In the genomic region with DNA sequence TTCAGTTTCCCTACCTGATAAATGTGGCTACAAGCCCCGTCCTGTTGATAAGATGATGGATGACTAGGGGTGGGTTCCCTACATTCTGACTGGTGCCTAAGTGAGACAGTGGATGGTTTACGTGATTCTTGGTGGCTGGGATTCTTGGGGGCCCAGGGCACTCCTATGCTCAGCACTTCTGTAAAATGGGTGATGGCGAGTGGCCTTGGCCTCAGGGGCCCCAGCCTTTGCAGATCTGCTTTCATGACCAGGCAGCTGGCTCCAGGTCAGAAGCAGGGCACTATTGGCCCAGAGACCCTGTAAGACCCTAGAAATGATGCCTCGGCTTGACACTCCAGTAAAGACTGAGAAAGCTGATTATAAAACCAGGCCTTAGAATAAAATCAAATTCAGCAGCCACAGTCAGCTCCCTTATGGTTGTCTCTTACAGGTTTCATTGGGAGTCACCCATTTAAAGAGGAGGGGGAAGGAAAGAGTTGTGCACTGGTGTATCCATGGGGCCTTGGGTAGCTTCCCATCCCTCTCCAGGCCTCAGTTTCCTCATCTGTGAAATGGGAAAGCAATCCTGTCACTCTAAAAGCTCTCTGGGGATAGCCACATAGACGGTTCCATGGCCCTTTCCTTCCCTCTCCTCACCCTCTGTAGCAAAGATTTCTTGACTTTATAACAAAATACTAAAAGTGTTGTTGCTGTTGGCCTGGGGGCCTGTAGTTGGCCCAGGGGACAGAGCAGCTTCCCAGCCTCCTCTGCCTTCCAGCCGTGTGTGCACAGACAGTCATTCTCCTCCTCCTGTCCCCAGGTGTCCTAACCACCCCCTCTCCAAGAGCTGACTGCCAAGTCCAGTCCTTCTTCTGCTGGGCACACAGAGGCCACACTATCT, we compare ENCODE assay signal across 1 cellular context.
TF ChIP-seq lines count a peak whose summit lies in the region.

No MANE protein-coding gene starts in this region.

TF ChIP-seq in GM23338, 12 proteins besides CTCF, POLR2A, EP300 and RAD21 (continued from another document):
- TF ChIP-seq, protein P1, sequence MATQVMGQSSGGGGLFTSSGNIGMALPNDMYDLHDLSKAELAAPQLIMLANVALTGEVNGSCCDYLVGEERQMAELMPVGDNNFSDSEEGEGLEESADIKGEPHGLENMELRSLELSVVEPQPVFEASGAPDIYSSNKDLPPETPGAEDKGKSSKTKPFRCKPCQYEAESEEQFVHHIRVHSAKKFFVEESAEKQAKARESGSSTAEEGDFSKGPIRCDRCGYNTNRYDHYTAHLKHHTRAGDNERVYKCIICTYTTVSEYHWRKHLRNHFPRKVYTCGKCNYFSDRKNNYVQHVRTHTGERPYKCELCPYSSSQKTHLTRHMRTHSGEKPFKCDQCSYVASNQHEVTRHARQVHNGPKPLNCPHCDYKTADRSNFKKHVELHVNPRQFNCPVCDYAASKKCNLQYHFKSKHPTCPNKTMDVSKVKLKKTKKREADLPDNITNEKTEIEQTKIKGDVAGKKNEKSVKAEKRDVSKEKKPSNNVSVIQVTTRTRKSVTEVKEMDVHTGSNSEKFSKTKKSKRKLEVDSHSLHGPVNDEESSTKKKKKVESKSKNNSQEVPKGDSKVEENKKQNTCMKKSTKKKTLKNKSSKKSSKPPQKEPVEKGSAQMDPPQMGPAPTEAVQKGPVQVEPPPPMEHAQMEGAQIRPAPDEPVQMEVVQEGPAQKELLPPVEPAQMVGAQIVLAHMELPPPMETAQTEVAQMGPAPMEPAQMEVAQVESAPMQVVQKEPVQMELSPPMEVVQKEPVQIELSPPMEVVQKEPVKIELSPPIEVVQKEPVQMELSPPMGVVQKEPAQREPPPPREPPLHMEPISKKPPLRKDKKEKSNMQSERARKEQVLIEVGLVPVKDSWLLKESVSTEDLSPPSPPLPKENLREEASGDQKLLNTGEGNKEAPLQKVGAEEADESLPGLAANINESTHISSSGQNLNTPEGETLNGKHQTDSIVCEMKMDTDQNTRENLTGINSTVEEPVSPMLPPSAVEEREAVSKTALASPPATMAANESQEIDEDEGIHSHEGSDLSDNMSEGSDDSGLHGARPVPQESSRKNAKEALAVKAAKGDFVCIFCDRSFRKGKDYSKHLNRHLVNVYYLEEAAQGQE (IDR thresholded peaks at IDR 0.05; ENCODE audit: unreplicated experiment), result no peak
- TF ChIP-seq NANOG (IDR thresholded peaks at IDR 0.05; ENCODE audit: borderline replicate concordance), result no peak
- TF ChIP-seq, protein P2, sequence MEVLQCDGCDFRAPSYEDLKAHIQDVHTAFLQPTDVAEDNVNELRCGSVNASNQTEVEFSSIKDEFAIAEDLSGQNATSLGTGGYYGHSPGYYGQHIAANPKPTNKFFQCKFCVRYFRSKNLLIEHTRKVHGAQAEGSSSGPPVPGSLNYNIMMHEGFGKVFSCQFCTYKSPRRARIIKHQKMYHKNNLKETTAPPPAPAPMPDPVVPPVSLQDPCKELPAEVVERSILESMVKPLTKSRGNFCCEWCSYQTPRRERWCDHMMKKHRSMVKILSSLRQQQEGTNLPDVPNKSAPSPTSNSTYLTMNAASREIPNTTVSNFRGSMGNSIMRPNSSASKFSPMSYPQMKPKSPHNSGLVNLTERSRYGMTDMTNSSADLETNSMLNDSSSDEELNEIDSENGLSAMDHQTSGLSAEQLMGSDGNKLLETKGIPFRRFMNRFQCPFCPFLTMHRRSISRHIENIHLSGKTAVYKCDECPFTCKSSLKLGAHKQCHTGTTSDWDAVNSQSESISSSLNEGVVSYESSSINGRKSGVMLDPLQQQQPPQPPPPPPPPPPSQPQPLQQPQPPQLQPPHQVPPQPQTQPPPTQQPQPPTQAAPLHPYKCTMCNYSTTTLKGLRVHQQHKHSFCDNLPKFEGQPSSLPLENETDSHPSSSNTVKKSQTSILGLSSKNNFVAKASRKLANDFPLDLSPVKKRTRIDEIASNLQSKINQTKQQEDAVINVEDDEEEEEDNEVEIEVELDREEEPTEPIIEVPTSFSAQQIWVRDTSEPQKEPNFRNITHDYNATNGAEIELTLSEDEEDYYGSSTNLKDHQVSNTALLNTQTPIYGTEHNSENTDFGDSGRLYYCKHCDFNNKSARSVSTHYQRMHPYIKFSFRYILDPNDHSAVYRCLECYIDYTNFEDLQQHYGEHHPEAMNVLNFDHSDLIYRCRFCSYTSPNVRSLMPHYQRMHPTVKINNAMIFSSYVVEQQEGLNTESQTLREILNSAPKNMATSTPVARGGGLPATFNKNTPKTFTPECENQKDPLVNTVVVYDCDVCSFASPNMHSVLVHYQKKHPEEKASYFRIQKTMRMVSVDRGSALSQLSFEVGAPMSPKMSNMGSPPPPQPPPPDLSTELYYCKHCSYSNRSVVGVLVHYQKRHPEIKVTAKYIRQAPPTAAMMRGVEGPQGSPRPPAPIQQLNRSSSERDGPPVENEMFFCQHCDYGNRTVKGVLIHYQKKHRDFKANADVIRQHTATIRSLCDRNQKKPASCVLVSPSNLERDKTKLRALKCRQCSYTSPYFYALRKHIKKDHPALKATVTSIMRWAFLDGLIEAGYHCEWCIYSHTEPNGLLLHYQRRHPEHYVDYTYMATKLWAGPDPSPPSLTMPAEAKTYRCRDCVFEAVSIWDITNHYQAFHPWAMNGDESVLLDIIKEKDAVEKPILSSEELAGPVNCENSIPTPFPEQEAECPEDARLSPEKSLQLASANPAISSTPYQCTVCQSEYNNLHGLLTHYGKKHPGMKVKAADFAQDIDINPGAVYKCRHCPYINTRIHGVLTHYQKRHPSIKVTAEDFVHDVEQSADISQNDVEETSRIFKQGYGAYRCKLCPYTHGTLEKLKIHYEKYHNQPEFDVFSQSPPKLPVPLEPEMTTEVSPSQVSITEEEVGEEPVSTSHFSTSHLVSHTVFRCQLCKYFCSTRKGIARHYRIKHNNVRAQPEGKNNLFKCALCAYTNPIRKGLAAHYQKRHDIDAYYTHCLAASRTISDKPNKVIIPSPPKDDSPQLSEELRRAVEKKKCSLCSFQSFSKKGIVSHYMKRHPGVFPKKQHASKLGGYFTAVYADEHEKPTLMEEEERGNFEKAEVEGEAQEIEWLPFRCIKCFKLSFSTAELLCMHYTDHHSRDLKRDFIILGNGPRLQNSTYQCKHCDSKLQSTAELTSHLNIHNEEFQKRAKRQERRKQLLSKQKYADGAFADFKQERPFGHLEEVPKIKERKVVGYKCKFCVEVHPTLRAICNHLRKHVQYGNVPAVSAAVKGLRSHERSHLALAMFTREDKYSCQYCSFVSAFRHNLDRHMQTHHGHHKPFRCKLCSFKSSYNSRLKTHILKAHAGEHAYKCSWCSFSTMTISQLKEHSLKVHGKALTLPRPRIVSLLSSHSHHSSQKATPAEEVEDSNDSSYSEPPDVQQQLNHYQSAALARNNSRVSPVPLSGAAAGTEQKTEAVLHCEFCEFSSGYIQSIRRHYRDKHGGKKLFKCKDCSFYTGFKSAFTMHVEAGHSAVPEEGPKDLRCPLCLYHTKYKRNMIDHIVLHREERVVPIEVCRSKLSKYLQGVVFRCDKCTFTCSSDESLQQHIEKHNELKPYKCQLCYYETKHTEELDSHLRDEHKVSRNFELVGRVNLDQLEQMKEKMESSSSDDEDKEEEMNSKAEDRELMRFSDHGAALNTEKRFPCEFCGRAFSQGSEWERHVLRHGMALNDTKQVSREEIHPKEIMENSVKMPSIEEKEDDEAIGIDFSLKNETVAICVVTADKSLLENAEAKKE (CRISPR knock-in tag; IDR thresholded peaks at IDR 0.05), result no peak
- TF ChIP-seq EZH2 (IDR thresholded peaks at IDR 0.05; ENCODE audit: low read depth, unreplicated experiment), result no peak
- no peak for TF ChIP-seq EZH2phosphoT487 (IDR thresholded peaks at IDR 0.05; ENCODE audit: unreplicated experiment)
- TF ChIP-seq ZNF114 (CRISPR knock-in tag; IDR thresholded peaks at IDR 0.05), result no peak
- TF ChIP-seq, protein P3, sequence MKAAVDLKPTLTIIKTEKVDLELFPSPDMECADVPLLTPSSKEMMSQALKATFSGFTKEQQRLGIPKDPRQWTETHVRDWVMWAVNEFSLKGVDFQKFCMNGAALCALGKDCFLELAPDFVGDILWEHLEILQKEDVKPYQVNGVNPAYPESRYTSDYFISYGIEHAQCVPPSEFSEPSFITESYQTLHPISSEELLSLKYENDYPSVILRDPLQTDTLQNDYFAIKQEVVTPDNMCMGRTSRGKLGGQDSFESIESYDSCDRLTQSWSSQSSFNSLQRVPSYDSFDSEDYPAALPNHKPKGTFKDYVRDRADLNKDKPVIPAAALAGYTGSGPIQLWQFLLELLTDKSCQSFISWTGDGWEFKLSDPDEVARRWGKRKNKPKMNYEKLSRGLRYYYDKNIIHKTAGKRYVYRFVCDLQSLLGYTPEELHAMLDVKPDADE (IDR thresholded peaks at IDR 0.05), result no peak
- no peak for TF ChIP-seq POLR2AphosphoS5 (IDR thresholded peaks at IDR 0.05; ENCODE audit: low read depth)
- TF ChIP-seq CREB1 (CRISPR knock-in tag; IDR thresholded peaks at IDR 0.05; ENCODE audit: low read depth), result no peak
- TF ChIP-seq JUNB (IDR thresholded peaks at IDR 0.05; ENCODE audit: unreplicated experiment), result no peak
- TF ChIP-seq ZNF331 (CRISPR knock-in tag; IDR thresholded peaks at IDR 0.05; ENCODE audit: low read depth), result no peak
